13 cellular contexts compared by ENCODE assay signal in the genomic region with DNA sequence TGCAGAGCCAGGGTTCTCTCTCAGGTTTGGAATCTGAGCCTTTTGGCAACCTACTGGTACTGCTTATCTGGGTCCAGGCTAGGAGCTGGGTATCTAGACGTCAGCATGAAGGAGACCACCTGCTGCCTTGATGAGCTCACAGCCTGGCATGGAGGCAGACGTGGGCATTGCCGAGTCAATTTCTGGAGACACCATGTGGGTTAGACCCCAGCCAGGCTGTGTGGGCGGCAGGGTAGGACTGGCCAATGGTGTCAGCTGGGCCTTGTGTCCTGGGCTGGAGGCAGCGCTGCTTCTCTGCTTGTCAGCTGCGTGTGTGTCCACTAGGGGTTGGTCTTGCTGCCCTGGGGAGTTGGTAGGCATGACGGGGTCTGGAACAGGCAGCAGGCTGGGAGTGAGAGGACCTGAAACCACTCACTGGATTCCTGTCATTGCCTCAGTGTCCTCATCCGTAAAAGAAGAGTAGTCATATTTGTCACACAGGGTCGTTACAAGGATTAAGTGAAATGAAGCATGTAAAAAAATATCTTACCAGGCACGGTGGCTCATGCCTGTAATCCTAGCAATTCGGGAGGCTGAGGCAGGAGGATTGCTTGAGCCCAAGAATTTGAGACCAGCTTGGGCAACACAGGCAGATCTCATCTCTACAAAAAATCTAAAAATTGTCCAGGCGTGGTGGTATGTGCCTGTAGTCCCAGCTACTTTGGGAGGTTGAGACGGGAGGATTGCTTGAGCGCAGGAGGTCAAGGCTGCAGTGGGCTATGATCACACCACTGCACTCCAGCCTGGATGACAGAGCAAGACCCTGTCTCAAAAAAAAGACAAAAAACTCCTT. TPM values are rescaled to one million over a fixed set of nuclear protein-coding genes. Genes with fewer than 3 reads are reported as not detected.
DNase-seq lines count a peak whose midpoint lies in the region; ATAC-seq and TF ChIP-seq lines count a peak whose summit lies in the region.
"Had no signal": no experiment of that assay in that cellular context is flagged by ENCODE, and none has a peak within 500 bp of the region (broad histone marks: within the 10 kb centered on the region; RNA-seq: fewer than 3 reads in every experiment).

No MANE protein-coding gene starts in this region.

- no peaks in the 10 kb centered on the region for H3K27me3 ChIP-seq in lower lobe of right lung (ENCODE audit: low read depth)

- no peaks in the 10 kb centered on the region for H3K36me3 ChIP-seq in lower lobe of right lung

- H3K4me3 ChIP-seq in choroid plexus epithelial cell (ENCODE audit: low read depth, low read length) (no peak overlapping the region), lower lobe of right lung (no peak overlapping the region)

- TF ChIP-seq CTCF in choroid plexus epithelial cell (conservative IDR thresholded peaks at IDR 0.05; ENCODE audit: low read depth, low read length) (peak; percentile 13), lower lobe of right lung (IDR thresholded peaks at IDR 0.05) (no peak), type B pancreatic cell (conservative IDR thresholded peaks at IDR 0.05) (peak; percentile 25)

- H3K27ac ChIP-seq in lower lobe of right lung = peak overlapping the region; percentile 42

- no peak overlapping the region for H3K4me3 Mint-ChIP-seq in type B pancreatic cell

- H3K4me1 Mint-ChIP-seq in type B pancreatic cell (ENCODE audit: unreplicated experiment) = peaks cover 34% of the 10 kb centered on the region

- ATAC-seq in lower lobe of right lung (no peak), GM18907 (IDR thresholded peaks at IDR 0.05; ENCODE audit: unreplicated experiment) (no peak)
- no peak for ATAC-seq in activated CD4-positive, CD25-positive, alpha-beta regulatory T cell treated with anti-CD3 and anti-CD28 coated beads, Interleukin-2, amount 50 U/mL, for 24 hours

- no peaks in the 10 kb centered on the region for H3K36me3 Mint-ChIP-seq in type B pancreatic cell

- no peak overlapping the region for H3K27ac Mint-ChIP-seq in type B pancreatic cell

- DNase-seq in choroid plexus epithelial cell (ENCODE audit: low read depth) (no peak), lower lobe of right lung (no peak), type B pancreatic cell (ENCODE audit: extremely low spot score, unreplicated experiment) (no peak), MV-4-11 (lab: John Stamatoyannopoulos, UW) (no peak)
- DNase-seq: activated CD4-positive, CD25-positive, alpha-beta regulatory T cell treated with anti-CD3 and anti-CD28 coated beads, Interleukin-2, amount 50 U/mL, for 72 hours; activated naive CD4-positive, alpha-beta T cell; NCI-H2029 treated with DMSO at 0.1 percent for 48 hours; stimulated activated naive CD4-positive, alpha-beta T cell had no signal

- no peaks in the 10 kb centered on the region for H3K9me3 Mint-ChIP-seq in type B pancreatic cell

- no peak for TF ChIP-seq EP300 in Ishikawa (IDR thresholded peaks at IDR 0.05; ENCODE audit: borderline replicate concordance)

- no peaks in the 10 kb centered on the region for H3K27me3 Mint-ChIP-seq in type B pancreatic cell

- TF ChIP-seq RAD21 in Ishikawa (IDR thresholded peaks at IDR 0.05; ENCODE audit: low read depth) = 0 out of 2 replicates have a peak, but pooled peaks have one; percentile 0

- H3K9me3 ChIP-seq in lower lobe of right lung = no peaks in the 10 kb centered on the region

- intact Hi-C loops in lower lobe of right lung (cut with DNase I) = no loop called here

- peaks cover 49% of the 10 kb centered on the region for H3K4me1 ChIP-seq in lower lobe of right lung

TF ChIP-seq in Ishikawa, 13 proteins besides CTCF, POLR2A, EP300 and RAD21:
- TF ChIP-seq NFIC (IDR thresholded peaks at IDR 0.05) (no peak), YY1 (IDR thresholded peaks at IDR 0.05; ENCODE audit: low read depth) (no peak), TAF1 (IDR thresholded peaks at IDR 0.05; ENCODE audit: low read depth) (no peak)
- TF ChIP-seq, protein P1, sequence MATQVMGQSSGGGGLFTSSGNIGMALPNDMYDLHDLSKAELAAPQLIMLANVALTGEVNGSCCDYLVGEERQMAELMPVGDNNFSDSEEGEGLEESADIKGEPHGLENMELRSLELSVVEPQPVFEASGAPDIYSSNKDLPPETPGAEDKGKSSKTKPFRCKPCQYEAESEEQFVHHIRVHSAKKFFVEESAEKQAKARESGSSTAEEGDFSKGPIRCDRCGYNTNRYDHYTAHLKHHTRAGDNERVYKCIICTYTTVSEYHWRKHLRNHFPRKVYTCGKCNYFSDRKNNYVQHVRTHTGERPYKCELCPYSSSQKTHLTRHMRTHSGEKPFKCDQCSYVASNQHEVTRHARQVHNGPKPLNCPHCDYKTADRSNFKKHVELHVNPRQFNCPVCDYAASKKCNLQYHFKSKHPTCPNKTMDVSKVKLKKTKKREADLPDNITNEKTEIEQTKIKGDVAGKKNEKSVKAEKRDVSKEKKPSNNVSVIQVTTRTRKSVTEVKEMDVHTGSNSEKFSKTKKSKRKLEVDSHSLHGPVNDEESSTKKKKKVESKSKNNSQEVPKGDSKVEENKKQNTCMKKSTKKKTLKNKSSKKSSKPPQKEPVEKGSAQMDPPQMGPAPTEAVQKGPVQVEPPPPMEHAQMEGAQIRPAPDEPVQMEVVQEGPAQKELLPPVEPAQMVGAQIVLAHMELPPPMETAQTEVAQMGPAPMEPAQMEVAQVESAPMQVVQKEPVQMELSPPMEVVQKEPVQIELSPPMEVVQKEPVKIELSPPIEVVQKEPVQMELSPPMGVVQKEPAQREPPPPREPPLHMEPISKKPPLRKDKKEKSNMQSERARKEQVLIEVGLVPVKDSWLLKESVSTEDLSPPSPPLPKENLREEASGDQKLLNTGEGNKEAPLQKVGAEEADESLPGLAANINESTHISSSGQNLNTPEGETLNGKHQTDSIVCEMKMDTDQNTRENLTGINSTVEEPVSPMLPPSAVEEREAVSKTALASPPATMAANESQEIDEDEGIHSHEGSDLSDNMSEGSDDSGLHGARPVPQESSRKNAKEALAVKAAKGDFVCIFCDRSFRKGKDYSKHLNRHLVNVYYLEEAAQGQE (IDR thresholded peaks at IDR 0.05; ENCODE audit: low read depth) = no peak

RNA-seq across cellular contexts. Expression of a gene that starts 31.7 kb away (rescaled TPM):
- total RNA-seq in lower lobe of right lung = 0.35 TPM
- 0.19 TPM in 1 of 2 replicates, not detected in the other for total RNA-seq in type B pancreatic cell (ENCODE audit: low replicate concordance)
- total RNA-seq: RPMI7951 had no signal

RNA-seq across cellular contexts. Expression of a gene that starts 42.2 kb away (rescaled TPM):
- 37.7 TPM for total RNA-seq in lower lobe of right lung
- 11.6 and 16.1 TPM in 2 replicates for total RNA-seq in type B pancreatic cell (ENCODE audit: low replicate concordance)

RNA-seq across cellular contexts. Expression of a gene that starts 42.7 kb away (rescaled TPM):
- total RNA-seq in lower lobe of right lung (65.5 TPM), type B pancreatic cell (ENCODE audit: low replicate concordance) (85.9 and 94.8 TPM in 2 replicates)

RNA-seq across cellular contexts. Expression of a gene that starts 43.3 kb away (rescaled TPM):
- total RNA-seq in lower lobe of right lung = 1.1 TPM
- total RNA-seq in type B pancreatic cell (ENCODE audit: low replicate concordance) = 0.57 and 2.1 TPM in 2 replicates

RNA-seq across cellular contexts. Expression of a gene that starts 48.6 kb away (rescaled TPM):
- not detected for total RNA-seq in lower lobe of right lung
- total RNA-seq in type B pancreatic cell (ENCODE audit: low replicate concordance) = 0.34 TPM in 1 of 2 replicates, not detected in the other
- total RNA-seq: lung microvascular endothelial cell, RPMI7951 had no signal
